In the genomic region with DNA sequence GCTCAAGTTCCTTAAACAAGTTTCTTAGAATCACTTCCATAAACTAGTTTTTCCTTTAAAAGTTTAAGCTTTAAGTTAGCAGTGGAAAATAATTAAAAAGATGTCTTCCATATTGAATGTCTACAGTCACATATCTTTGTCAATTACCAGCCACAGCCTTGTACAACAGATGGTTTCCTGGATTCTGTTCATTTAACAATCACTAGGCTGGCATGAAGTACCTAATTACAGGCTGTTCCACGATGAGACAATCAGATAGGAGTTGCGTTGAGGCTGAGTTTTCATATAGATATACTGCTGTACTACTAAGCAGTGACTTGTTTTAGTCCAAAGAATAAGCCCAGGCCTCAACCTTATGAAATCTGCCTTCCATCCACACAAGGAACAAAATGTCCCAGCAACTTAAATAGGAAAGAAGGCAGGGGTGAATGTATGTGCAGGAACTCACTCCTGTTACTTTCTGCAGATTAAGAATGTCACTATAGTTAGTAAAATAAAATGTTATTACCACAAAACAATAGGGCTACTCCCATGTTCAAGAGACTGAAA, we compare ENCODE assay signal across 23 cellular contexts.
DNase-seq lines count a peak whose midpoint lies in the region; ATAC-seq and TF ChIP-seq lines count a peak whose summit lies in the region.
"Had no signal": no experiment of that assay in that cellular context is flagged by ENCODE, and none has a peak within 500 bp of the region (broad histone marks: within the 10 kb centered on the region; RNA-seq: fewer than 3 reads in every experiment).

No MANE protein-coding gene starts in this region.

- no peak overlapping the region for H3K4me3 Mint-ChIP-seq in H9
- H3K4me3 Mint-ChIP-seq: activated CD4-positive, alpha-beta T cell treated with anti-CD3 and anti-CD28 coated beads for 36 hours; nephron progenitor cell had no signal

- intact Hi-C loops in mucosa of descending colon (cut with DNase I, micrococcal nuclease), result no loop called here

- peaks cover 6% of the 10 kb centered on the region for H3K4me1 ChIP-seq in mucosa of descending colon (ENCODE audit: low read depth)
- no peaks in the 10 kb centered on the region for H3K4me1 ChIP-seq in H9 (ENCODE audit: insufficient read depth, low read length)
- H3K4me1 ChIP-seq: colonic mucosa, vagina had no signal

- H4K91ac ChIP-seq in H9 (ENCODE audit: insufficient read length, low read depth, low read length), result no peak overlapping the region

- TF ChIP-seq CTCF in mucosa of descending colon (IDR thresholded peaks at IDR 0.05) (no peak), H9 (conservative IDR thresholded peaks at IDR 0.05) (no peak)

- H3K4me3 ChIP-seq in mucosa of descending colon, result no peak overlapping the region
- H3K4me3 ChIP-seq: colonic mucosa, GM12878, PC-9, prostate gland, SK-N-MC, vagina had no signal

- no peaks in the 10 kb centered on the region for H3K9me3 Mint-ChIP-seq in H9
- H3K9me3 Mint-ChIP-seq: nephron progenitor cell had no signal

- no peaks in the 10 kb centered on the region for H3K27me3 ChIP-seq in H9 (ENCODE audit: insufficient read depth, low read length)
- H3K27me3 ChIP-seq: colonic mucosa, vagina had no signal

- no peak overlapping the region for H3K14ac ChIP-seq in H9 (ENCODE audit: insufficient read depth, low read length)

- no peak overlapping the region for H4K8ac ChIP-seq in H9 (replicated peaks; ENCODE audit: insufficient read length, low read depth, low read length)

- H2BK120ac ChIP-seq in H9 (ENCODE audit: low read depth, low read length, poor library complexity, severe bottlenecking), result no peak overlapping the region

- H2BK12ac ChIP-seq in H9 (ENCODE audit: insufficient read length, low read depth, low read length), result no peak overlapping the region

- H3K36me3 Mint-ChIP-seq in H9 (ENCODE audit: insufficient read depth in 1 of 3, low read depth in 3 of 3), result peaks cover 0 to 5% (median 2%) of the 10 kb centered on the region in 3 experiments; a peak in 3 of 7 replicates

- H3K18ac ChIP-seq in H9 (ENCODE audit: insufficient read length, low read depth, low read length), result no peak overlapping the region

- H3K56ac ChIP-seq in H9 (ENCODE audit: insufficient read length, low read depth, low read length), result no peak overlapping the region

- H3K27ac Mint-ChIP-seq in H9, result no peak overlapping the region
- H3K27ac Mint-ChIP-seq: activated CD4-positive, alpha-beta T cell treated with anti-CD3 and anti-CD28 coated beads for 36 hours; nephron progenitor cell had no signal

- no peaks in the 10 kb centered on the region for H3K23me2 ChIP-seq in H9 (ENCODE audit: insufficient read length, low read depth, low read length, poor library complexity, severe bottlenecking)

- no peak overlapping the region for H2AK5ac ChIP-seq in H9 (ENCODE audit: insufficient read length, low read length)

- H3K4me1 Mint-ChIP-seq in H9, result peaks cover 10 to 11% of the 10 kb centered on the region in 2 experiments

- no peaks in the 10 kb centered on the region for H3K79me1 ChIP-seq in H9 (ENCODE audit: insufficient read depth, low read depth, low read length, poor library complexity, severe bottlenecking)

- no peaks in the 10 kb centered on the region for H3K79me2 ChIP-seq in H9 (ENCODE audit: insufficient read depth, low read length)

- H3K9me3 ChIP-seq in mucosa of descending colon, result no peaks in the 10 kb centered on the region
- no peaks in the 10 kb centered on the region for H3K9me3 ChIP-seq in H9 (ENCODE audit: control insufficient read depth, low read depth, low read length)
- H3K9me3 ChIP-seq: colonic mucosa, prostate gland, vagina had no signal

- H3K9ac ChIP-seq in H9 (ENCODE audit: extremely low read depth, insufficient read length, low read length), result no peak overlapping the region

- WGBS in H9 (ENCODE audit: extremely low coverage, insufficient read length, low lambda C conversion rate), result no CpG with 5 or more reads among the region's 2 CpGs

- H2BK5ac ChIP-seq in H9 (ENCODE audit: insufficient read length, low read length), result no peak overlapping the region

- H3K27ac ChIP-seq in H9 (ENCODE audit: insufficient read length, low read depth, low read length), result no peak overlapping the region
- H3K27ac ChIP-seq: colonic mucosa, PC-9, prostate gland, SK-N-MC, vagina had no signal

- H2BK15ac ChIP-seq in H9 (ENCODE audit: low read depth, low read length), result no peak overlapping the region

- no peak overlapping the region for H3K4me2 ChIP-seq in H9 (ENCODE audit: insufficient read depth, insufficient read length, low read length)
- H3K4me2 ChIP-seq: PC-9 had no signal

- H3K36me3 ChIP-seq in mucosa of descending colon (ENCODE audit: low read depth), result no peaks in the 10 kb centered on the region
- H3K36me3 ChIP-seq: colonic mucosa, prostate gland, vagina had no signal

- peak; percentile 14 for DNase-seq in GF-D8 (lab: John Stamatoyannopoulos, UW)
- peak; percentile 44 for DNase-seq in NCI-H1417 treated with DMSO at 0.1 percent for 48 hours (lab: John Stamatoyannopoulos, UW)
- DNase-seq in SK-N-DZ (ENCODE audit: low spot score), result peak; percentile 68
- peak in 1 of 3 donors; percentile 6 for DNase-seq in mucosa of descending colon
- no peak for DNase-seq in H9
- DNase-seq in anterior cingulate cortex (lab: John Stamatoyannopoulos, UW), result no peak
- DNase-seq: activated CD4-positive, alpha-beta T cell treated with anti-CD3 and anti-CD28 coated beads for 36 hours; activated gamma-delta T cell; AML-193; colonic mucosa; foreskin melanocyte; KG1; kidney glomerular epithelial cell; NCI-H1092 treated with DMSO at 0.1 percent for 48 hours; NCI-H526; nephron progenitor cell; stimulated activated CD4-positive, alpha-beta T cell treated with anti-CD3 and anti-CD28 coated beads, Interleukin-4, amount 100 ng/mL, for 4 hours had no signal

- no peaks in the 10 kb centered on the region for H4K20me1 ChIP-seq in H9 (ENCODE audit: control insufficient read depth, insufficient read depth, insufficient read length)

- no peaks in the 10 kb centered on the region for H3K27me3 Mint-ChIP-seq in H9 (ENCODE audit: low read depth)
- H3K27me3 Mint-ChIP-seq: activated CD4-positive, alpha-beta T cell treated with anti-CD3 and anti-CD28 coated beads for 36 hours had no signal

- H3T11ph ChIP-seq in H9 (ENCODE audit: low read length), result no peak overlapping the region

- no peak overlapping the region for H2AFZ ChIP-seq in H9 (ENCODE audit: low read length)
- H2AFZ ChIP-seq: PC-9 had no signal

- no peak overlapping the region for H4K5ac ChIP-seq in H9 (ENCODE audit: insufficient read length, low read depth, low read length)

- ATAC-seq in mucosa of descending colon, result peak; percentile 85
- ATAC-seq in HG03469 (IDR thresholded peaks at IDR 0.05; ENCODE audit: unreplicated experiment), result no peak
- ATAC-seq: activated CD4-positive, alpha-beta T cell treated with anti-CD3 and anti-CD28 coated beads for 36 hours; GM12878 had no signal

- no peak overlapping the region for H3K23ac ChIP-seq in H9 (ENCODE audit: insufficient read length, low read depth, low read length)

- H3K4ac ChIP-seq in H9 (ENCODE audit: low read depth, low read length), result no peak overlapping the region

- no peak overlapping the region for H2BK20ac ChIP-seq in H9 (ENCODE audit: low read depth, low read length, poor library complexity, severe bottlenecking)

Comparison
In these comparisons a context has a peak if more than half of its experiments do, and no peak if none do; other contexts are left out.
1. DNase-seq: peak in GF-D8 (single experiment), NCI-H1417 treated with DMSO at 0.1 percent for 48 hours (single experiment) and SK-N-DZ (single experiment); none in H9 (single experiment) and anterior cingulate cortex (0 of 58).